Comparison of ENCODE assay signal across 21 cellular contexts in the genomic region with DNA sequence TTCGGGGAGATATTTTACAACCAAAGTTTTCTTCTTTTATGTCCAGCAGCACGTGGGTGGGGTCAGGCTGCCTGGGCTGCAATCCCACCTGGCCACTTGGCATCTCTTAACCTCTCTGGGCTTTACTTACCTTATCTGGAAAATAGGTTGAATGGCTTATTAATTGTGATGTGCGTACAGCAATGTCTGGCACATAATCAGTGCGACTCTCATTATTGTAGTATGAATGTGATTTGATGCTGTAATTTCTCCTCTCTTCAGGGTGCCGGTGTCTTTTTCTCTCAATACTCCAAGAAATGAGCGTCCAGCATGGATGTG. TPM values are rescaled to one million over a fixed set of nuclear protein-coding genes. Genes with fewer than 3 reads are reported as not detected.
DNase-seq lines count a peak whose midpoint lies in the region; ATAC-seq, FAIRE-seq and TF ChIP-seq lines count a peak whose summit lies in the region.
"Had no signal": no experiment of that assay in that cellular context is flagged by ENCODE, and none has a peak within 500 bp of the region (broad histone marks: within the 10 kb centered on the region; RNA-seq: fewer than 3 reads in every experiment).

No MANE protein-coding gene starts in this region.

- intact Hi-C loops in activated CD8-positive, alpha-beta T cell treated with anti-CD3 and anti-CD28 coated beads for 36 hours (cut with micrococcal nuclease), result loop anchor here (5.0 kb wide), 1 partner anchor 36 kb away; no protein-coding TSS in a partner anchor
- intact Hi-C loops in HepG2 (cut with micrococcal nuclease; ENCODE audit: unreplicated experiment), result loop anchor here (10.0 kb wide), 1 partner anchor 553 kb away; no protein-coding TSS in a partner anchor

- H3K9me3 ChIP-seq in HepG2 (ENCODE audit: low read length) (no peaks in the 10 kb centered on the region), tibial nerve (no peaks in the 10 kb centered on the region)
- H3K9me3 ChIP-seq: prostate gland, transverse colon had no signal

- no peak for ATAC-seq in activated CD8-positive, alpha-beta T cell treated with anti-CD3 and anti-CD28 coated beads for 36 hours
- no peak for ATAC-seq in HepG2
- ATAC-seq in stimulated activated naive CD8-positive, alpha-beta T cell treated with anti-CD3 and anti-CD28 coated beads, Interleukin-15, amount 100 ng/mL, for 72 hours, result no peak
- ATAC-seq: PC-3 had no signal

- H3K4me1 ChIP-seq in HepG2 (ENCODE audit: insufficient read depth, low read length) (peaks cover 14% of the 10 kb centered on the region), tibial nerve (no peaks in the 10 kb centered on the region)
- H3K4me1 ChIP-seq: prostate gland, transverse colon had no signal

- POLR2A ChIA-PET in activated CD8-positive, alpha-beta T cell treated with anti-CD3 and anti-CD28 coated beads for 36 hours (lab: Charles Lee), result interaction anchor here (1.5 to 1.7 kb wide), 3 partner anchors 10 to 47 kb away, joined by 3 to 7 read pairs (median 5); a partner anchor contains a TSS
- POLR2A ChIA-PET in HepG2 (lab: Yijun Ruan, JAX), result no interaction called here

- no peak overlapping the region for H2AFZ ChIP-seq in HepG2 (ENCODE audit: low read length)

- no peak for TF ChIP-seq CTCF in activated CD8-positive, alpha-beta T cell treated with anti-CD3 and anti-CD28 coated beads for 36 hours (IDR thresholded peaks at IDR 0.05)
- no peak for TF ChIP-seq CTCF in HepG2 (CRISPR knock-in tag; IDR thresholded peaks at IDR 0.05)
- no peak for TF ChIP-seq CTCF in tibial nerve (IDR thresholded peaks at IDR 0.05)

- TF ChIP-seq EP300 in HepG2 (IDR thresholded peaks at IDR 0.05; ENCODE audit: low read depth in 2 of 2, low read length in 2 of 2) (no peak), HepG2 (CRISPR knock-in tag; IDR thresholded peaks at IDR 0.05; ENCODE audit: borderline replicate concordance) (no peak), tibial nerve (IDR thresholded peaks at IDR 0.05) (no peak)

- no peak for TF ChIP-seq RAD21 in HepG2 (CRISPR knock-in tag; IDR thresholded peaks at IDR 0.05)

- no peak overlapping the region for H3K4me2 ChIP-seq in HepG2 (ENCODE audit: low read depth, low read length)

- WGBS in HepG2 (ENCODE audit: low lambda C conversion rate), result 54% methylated on average over 6 of the region's 6 CpGs
- 75 to 80% methylated on average over 6 of the region's 6 CpGs for WGBS in tibial nerve, 2 donors

- H3K27ac Mint-ChIP-seq in activated naive CD4-positive, alpha-beta T cell treated with anti-CD3 and anti-CD28 coated beads, Interleukin-2, amount 50 U/mL, for 24 hours, result peak overlapping the region; percentile 90
- H3K27ac Mint-ChIP-seq in activated CD8-positive, alpha-beta T cell treated with anti-CD3 and anti-CD28 coated beads for 36 hours, result peak overlapping the region; percentile 79
- peak overlapping the region; percentile 8 to 61 for H3K27ac Mint-ChIP-seq in stimulated activated naive CD8-positive, alpha-beta T cell treated with anti-CD3 and anti-CD28 coated beads, Interleukin-15, amount 100 ng/mL, for 72 hours
- H3K27ac Mint-ChIP-seq: activated naive CD4-positive, alpha-beta T cell treated with anti-CD3 and anti-CD28 coated beads for 36 hours had no signal

- no peak overlapping the region for H3K27ac ChIP-seq in HepG2 (ENCODE audit: extremely low read length, insufficient read depth, low read length)
- no peak overlapping the region for H3K27ac ChIP-seq in tibial nerve
- H3K27ac ChIP-seq: prostate gland, transverse colon, WERI-Rb-1 had no signal

- peak overlapping the region; percentile 73 for H3K4me3 Mint-ChIP-seq in activated naive CD4-positive, alpha-beta T cell treated with anti-CD3 and anti-CD28 coated beads, Interleukin-2, amount 50 U/mL, for 24 hours
- no peak overlapping the region for H3K4me3 Mint-ChIP-seq in activated CD8-positive, alpha-beta T cell treated with anti-CD3 and anti-CD28 coated beads for 36 hours
- peak overlapping the region; percentile 48 to 92 for H3K4me3 Mint-ChIP-seq in stimulated activated naive CD8-positive, alpha-beta T cell treated with anti-CD3 and anti-CD28 coated beads, Interleukin-15, amount 100 ng/mL, for 72 hours

- peaks cover 54% of the 10 kb centered on the region for H3K4me1 Mint-ChIP-seq in activated naive CD4-positive, alpha-beta T cell treated with anti-CD3 and anti-CD28 coated beads, Interleukin-2, amount 50 U/mL, for 24 hours
- peaks cover 42% of the 10 kb centered on the region for H3K4me1 Mint-ChIP-seq in activated CD8-positive, alpha-beta T cell treated with anti-CD3 and anti-CD28 coated beads for 36 hours (ENCODE audit: low read depth)
- H3K4me1 Mint-ChIP-seq in stimulated activated naive CD8-positive, alpha-beta T cell treated with anti-CD3 and anti-CD28 coated beads, Interleukin-15, amount 100 ng/mL, for 72 hours, result peaks cover 60% of the 10 kb centered on the region

- H3K36me3 Mint-ChIP-seq in activated naive CD4-positive, alpha-beta T cell treated with anti-CD3 and anti-CD28 coated beads, Interleukin-2, amount 50 U/mL, for 24 hours, result peaks cover 2% of the 10 kb centered on the region
- peaks cover 29% of the 10 kb centered on the region for H3K36me3 Mint-ChIP-seq in activated CD8-positive, alpha-beta T cell treated with anti-CD3 and anti-CD28 coated beads for 36 hours (ENCODE audit: low read depth)

- in situ Hi-C loops in HepG2 (cut with HindIII; ENCODE audit: extremely low pct_ligation_motif_present, low pct_unique_long_range_greater_than_20kb), result no loop called here

- H3K27me3 ChIP-seq in HepG2 (ENCODE audit: control insufficient read depth in 1 of 2, insufficient read depth in 2 of 2, low read length in 2 of 2), result peaks cover 4 to 30% of the 10 kb centered on the region in 2 experiments; a peak in 4 of 5 replicates
- no peaks in the 10 kb centered on the region for H3K27me3 ChIP-seq in tibial nerve
- H3K27me3 ChIP-seq: transverse colon had no signal

- DNase-seq in activated naive CD4-positive, alpha-beta T cell treated with Interleukin-2 at 50 U/mL for 16 hours, result no peak
- no peak for DNase-seq in activated CD8-positive, alpha-beta T cell treated with anti-CD3 and anti-CD28 coated beads for 36 hours
- DNase-seq in HepG2 (ENCODE audit: low spot score), result no peak
- no peak for DNase-seq in stimulated activated naive CD8-positive, alpha-beta T cell treated with anti-CD3 and anti-CD28 coated beads, Interleukin-15, amount 100 ng/mL, for 72 hours
- no peak for DNase-seq in NCI-H1105 (lab: John Stamatoyannopoulos, UW)
- no peak for DNase-seq in HPDE6-E6E7 (ENCODE audit: extremely low spot score)
- no peak for DNase-seq in tibial nerve (ENCODE audit: low spot score in 2 of 2)
- DNase-seq: activated naive CD4-positive, alpha-beta T cell treated with anti-CD3 and anti-CD28 coated beads for 36 hours; Kasumi-1; kidney glomerular epithelial cell; NCI-H2029; NCI-H446; SIG-M5; stimulated activated naive CD4-positive, alpha-beta T cell treated with Interleukin-2 at 50 U/mL for 16 hours; transverse colon; WERI-Rb-1 had no signal

- FAIRE-seq in HepG2 (lab: Jason Lieb, UNC), result no peak
- FAIRE-seq: H1 had no signal

- H4K20me1 ChIP-seq in HepG2 (ENCODE audit: insufficient read depth, low read length), result no peaks in the 10 kb centered on the region

- H3K4me3 ChIP-seq in HepG2 (replicated peaks in 1 of 3; ENCODE audit: insufficient read depth in 1 of 3, low read depth in 2 of 3, low read length in 3 of 3), result no peak overlapping the region
- H3K4me3 ChIP-seq in tibial nerve, result no peak overlapping the region
- H3K4me3 ChIP-seq: prostate gland, transverse colon had no signal

- H3K36me3 ChIP-seq in HepG2 (replicated peaks in 1 of 2; ENCODE audit: control insufficient read depth in 1 of 2, insufficient read depth in 2 of 2, low read length in 2 of 2) (no peaks in the 10 kb centered on the region), tibial nerve (no peaks in the 10 kb centered on the region)
- H3K36me3 ChIP-seq: prostate gland, transverse colon, WERI-Rb-1 had no signal

- no peaks in the 10 kb centered on the region for H3K9me3 Mint-ChIP-seq in activated naive CD4-positive, alpha-beta T cell treated with anti-CD3 and anti-CD28 coated beads, Interleukin-2, amount 50 U/mL, for 24 hours
- peaks cover 2% of the 10 kb centered on the region for H3K9me3 Mint-ChIP-seq in activated CD8-positive, alpha-beta T cell treated with anti-CD3 and anti-CD28 coated beads for 36 hours
- no peaks in the 10 kb centered on the region for H3K9me3 Mint-ChIP-seq in stimulated activated naive CD8-positive, alpha-beta T cell treated with anti-CD3 and anti-CD28 coated beads, Interleukin-15, amount 100 ng/mL, for 72 hours
- H3K9me3 Mint-ChIP-seq: activated naive CD4-positive, alpha-beta T cell treated with anti-CD3 and anti-CD28 coated beads for 36 hours had no signal

- H3K27me3 Mint-ChIP-seq in activated naive CD4-positive, alpha-beta T cell treated with anti-CD3 and anti-CD28 coated beads, Interleukin-2, amount 50 U/mL, for 24 hours, result no peaks in the 10 kb centered on the region
- H3K27me3 Mint-ChIP-seq in activated CD8-positive, alpha-beta T cell treated with anti-CD3 and anti-CD28 coated beads for 36 hours, result no peaks in the 10 kb centered on the region
- no peaks in the 10 kb centered on the region for H3K27me3 Mint-ChIP-seq in stimulated activated naive CD8-positive, alpha-beta T cell treated with anti-CD3 and anti-CD28 coated beads, Interleukin-15, amount 100 ng/mL, for 72 hours

- H3K9ac ChIP-seq in HepG2 (ENCODE audit: insufficient read depth, low read depth, low read length), result no peak overlapping the region

- H3K79me2 ChIP-seq in HepG2 (ENCODE audit: insufficient read depth, low read length), result no peaks in the 10 kb centered on the region

- no peak for TF ChIP-seq POLR2A in HepG2 (IDR thresholded peaks at IDR 0.05; ENCODE audit: insufficient read depth in 1 of 2, low read depth in 2 of 2, low read length in 2 of 2)
- TF ChIP-seq POLR2A in tibial nerve (IDR thresholded peaks at IDR 0.05), result no peak

- CTCF ChIA-PET in activated CD8-positive, alpha-beta T cell treated with anti-CD3 and anti-CD28 coated beads for 36 hours (lab: Charles Lee), result interaction anchor here (0.9 to 11.8 kb wide), 7 partner anchors 13 to 120 kb away, joined by 3 to 154 read pairs (median 19); a partner anchor contains a TSS
- CTCF ChIA-PET in HepG2 (lab: Yijun Ruan, JAX; ENCODE audit: low intra/inter-chr PET ratio, low total read pairs), result no interaction called here

- BruUV-seq in HepG2 (replicated peaks; lab: Mats Ljungman, UMichigan), result no TSS peak

RNA-seq across cellular contexts. Expression of a gene that starts 2.0 kb away (rescaled TPM):
- total RNA-seq in activated CD8-positive, alpha-beta T cell treated with anti-CD3 and anti-CD28 coated beads for 36 hours, result 100 to 1,000 TPM; 218 TPM
- 0.18 and 0.51 TPM in 2 replicates for total RNA-seq in HepG2 (2016; rRNA removed; fragmentation: Illumina TruSeq; extraction: Trizol)
- not detected in 2 replicates for total RNA-seq in HepG2 (2016; cell fraction: cytosol; rRNA removed; fragmentation: Illumina TruSeq; extraction: Trizol; ENCODE audit: low read depth)
- 0.24 and 0.43 TPM in 2 replicates for total RNA-seq in HepG2 (2016; cell fraction: insoluble cytoplasmic fraction; rRNA removed; fragmentation: Illumina TruSeq; extraction: Trizol)
- total RNA-seq in HepG2 (2016; cell fraction: membrane; rRNA removed; fragmentation: Illumina TruSeq; extraction: Trizol), result not detected in 2 replicates
- 0.28 and 0.31 TPM in 2 replicates for total RNA-seq in HepG2 (2016; cell fraction: nucleus; rRNA removed; fragmentation: Illumina TruSeq; extraction: Trizol)
- 4.0 and 7.1 TPM in 2 replicates for polyA plus RNA-seq in HepG2 (2011; rRNA removed)
- 2.5 and 3.2 TPM in 2 replicates for polyA plus RNA-seq in HepG2 (2011; cell fraction: cytosol; rRNA removed)
- 64.9 and 67.7 TPM in 2 replicates for polyA plus RNA-seq in HepG2 (2011; cell fraction: nucleus; rRNA removed)
- polyA plus RNA-seq in HepG2 (2012), result 2.2 and 3.6 TPM in 2 replicates
- not detected in 2 replicates for polyA plus RNA-seq in HepG2 (2016; cell fraction: cytosol; fragmentation: Illumina TruSeq; extraction: Trizol; ENCODE audit: low read depth)
- 0.27 and 0.57 TPM in 2 replicates for polyA plus RNA-seq in HepG2 (2016; cell fraction: insoluble cytoplasmic fraction; fragmentation: Illumina TruSeq; extraction: Trizol; ENCODE audit: low read depth)
- polyA plus RNA-seq in HepG2 (2016; cell fraction: membrane; fragmentation: Illumina TruSeq; extraction: Trizol; ENCODE audit: low read depth), result not detected in 2 replicates
- 1.00 and 1.1 TPM in 2 replicates for polyA plus RNA-seq in HepG2 (2016; cell fraction: nucleus; fragmentation: Illumina TruSeq; extraction: Trizol; ENCODE audit: insufficient read depth, low read depth)
- 5.3 TPM in 1 of 2 replicates, not detected in the other for polyA minus RNA-seq in HepG2 (2011; rRNA and poly(A)+ RNA removed; ENCODE audit: low replicate concordance)
- polyA minus RNA-seq in HepG2 (2011; cell fraction: cytosol; rRNA and poly(A)+ RNA removed), result 1.5 and 1.6 TPM in 2 replicates
- 5.0 and 5.6 TPM in 2 replicates for polyA minus RNA-seq in HepG2 (2011; cell fraction: nucleus; rRNA and poly(A)+ RNA removed)
- total RNA-seq in tibial nerve, result 10 to 100 TPM in 1 of 4 donors, 1 to 10 TPM in 3; 3.5 to 13.5 (median 5.3) TPM
- total RNA-seq: H1, lung microvascular endothelial cell, PC-3 had no signal

RNA-seq across cellular contexts. Expression of a gene that starts 41.8 kb away (rescaled TPM):
- 10 to 100 TPM in 1 of 2 experiments, 1 to 10 TPM in 1; 6.8 to 11.7 TPM for total RNA-seq in activated CD8-positive, alpha-beta T cell treated with anti-CD3 and anti-CD28 coated beads for 36 hours
- total RNA-seq in HepG2 (2016; rRNA removed; fragmentation: Illumina TruSeq; extraction: Trizol), result 1.5 and 4.9 TPM in 2 replicates
- total RNA-seq in HepG2 (2016; cell fraction: cytosol; rRNA removed; fragmentation: Illumina TruSeq; extraction: Trizol; ENCODE audit: low read depth), result 1.7 and 3.6 TPM in 2 replicates
- total RNA-seq in HepG2 (2016; cell fraction: insoluble cytoplasmic fraction; rRNA removed; fragmentation: Illumina TruSeq; extraction: Trizol), result 1.2 and 6.7 TPM in 2 replicates
- 2.5 and 2.8 TPM in 2 replicates for total RNA-seq in HepG2 (2016; cell fraction: membrane; rRNA removed; fragmentation: Illumina TruSeq; extraction: Trizol)
- 9.5 and 13.0 TPM in 2 replicates for total RNA-seq in HepG2 (2016; cell fraction: nucleus; rRNA removed; fragmentation: Illumina TruSeq; extraction: Trizol)
- 5.0 and 9.4 TPM in 2 replicates for polyA plus RNA-seq in HepG2 (2011; rRNA removed)
- polyA plus RNA-seq in HepG2 (2011; cell fraction: cytosol; rRNA removed), result 0.79 and 0.97 TPM in 2 replicates
- 23.3 and 26.6 TPM in 2 replicates for polyA plus RNA-seq in HepG2 (2011; cell fraction: nucleus; rRNA removed)
- 4.1 TPM in 2 replicates for polyA plus RNA-seq in HepG2 (2012)
- 1.4 and 1.6 TPM in 2 replicates for polyA plus RNA-seq in HepG2 (2016; cell fraction: cytosol; fragmentation: Illumina TruSeq; extraction: Trizol; ENCODE audit: low read depth)
- polyA plus RNA-seq in HepG2 (2016; cell fraction: insoluble cytoplasmic fraction; fragmentation: Illumina TruSeq; extraction: Trizol; ENCODE audit: low read depth), result 0.93 and 1.3 TPM in 2 replicates
- 1.4 and 2.0 TPM in 2 replicates for polyA plus RNA-seq in HepG2 (2016; cell fraction: membrane; fragmentation: Illumina TruSeq; extraction: Trizol; ENCODE audit: low read depth)
- 22.0 and 25.3 TPM in 2 replicates for polyA plus RNA-seq in HepG2 (2016; cell fraction: nucleus; fragmentation: Illumina TruSeq; extraction: Trizol; ENCODE audit: insufficient read depth, low read depth)
- 3.2 and 12.3 TPM in 2 replicates for polyA minus RNA-seq in HepG2 (2011; rRNA and poly(A)+ RNA removed; ENCODE audit: low replicate concordance)
- 0.62 and 0.89 TPM in 2 replicates for polyA minus RNA-seq in HepG2 (2011; cell fraction: cytosol; rRNA and poly(A)+ RNA removed)
- 23.7 and 26.4 TPM in 2 replicates for polyA minus RNA-seq in HepG2 (2011; cell fraction: nucleus; rRNA and poly(A)+ RNA removed)
- 10 to 100 TPM in 2 of 4 donors, 1 to 10 TPM in 2; 4.5 to 65.1 (median 11.6) TPM for total RNA-seq in tibial nerve

RNA-seq across cellular contexts. Expression of a gene that starts 47.5 kb away (rescaled TPM):
- 100 to 1,000 TPM; 143 to 150 TPM for total RNA-seq in activated CD8-positive, alpha-beta T cell treated with anti-CD3 and anti-CD28 coated beads for 36 hours
- 59.9 and 76.7 TPM in 2 replicates for total RNA-seq in HepG2 (2016; rRNA removed; fragmentation: Illumina TruSeq; extraction: Trizol)
- 70.2 and 78.4 TPM in 2 replicates for total RNA-seq in HepG2 (2016; cell fraction: cytosol; rRNA removed; fragmentation: Illumina TruSeq; extraction: Trizol; ENCODE audit: low read depth)
- total RNA-seq in HepG2 (2016; cell fraction: insoluble cytoplasmic fraction; rRNA removed; fragmentation: Illumina TruSeq; extraction: Trizol), result 55.1 and 78.5 TPM in 2 replicates
- 130 and 146 TPM in 2 replicates for total RNA-seq in HepG2 (2016; cell fraction: membrane; rRNA removed; fragmentation: Illumina TruSeq; extraction: Trizol)
- 55.2 and 70.0 TPM in 2 replicates for total RNA-seq in HepG2 (2016; cell fraction: nucleus; rRNA removed; fragmentation: Illumina TruSeq; extraction: Trizol)
- 61.7 and 77.6 TPM in 2 replicates for polyA plus RNA-seq in HepG2 (2011; rRNA removed)
- 55.9 and 77.2 TPM in 2 replicates for polyA plus RNA-seq in HepG2 (2011; cell fraction: cytosol; rRNA removed)
- 251 and 257 TPM in 2 replicates for polyA plus RNA-seq in HepG2 (2011; cell fraction: nucleus; rRNA removed)
- 53.7 and 58.6 TPM in 2 replicates for polyA plus RNA-seq in HepG2 (2012)
- 74.0 and 88.4 TPM in 2 replicates for polyA plus RNA-seq in HepG2 (2016; cell fraction: cytosol; fragmentation: Illumina TruSeq; extraction: Trizol; ENCODE audit: low read depth)
- 55.8 and 66.7 TPM in 2 replicates for polyA plus RNA-seq in HepG2 (2016; cell fraction: insoluble cytoplasmic fraction; fragmentation: Illumina TruSeq; extraction: Trizol; ENCODE audit: low read depth)
- polyA plus RNA-seq in HepG2 (2016; cell fraction: membrane; fragmentation: Illumina TruSeq; extraction: Trizol; ENCODE audit: low read depth), result 105 and 114 TPM in 2 replicates
- 103 and 116 TPM in 2 replicates for polyA plus RNA-seq in HepG2 (2016; cell fraction: nucleus; fragmentation: Illumina TruSeq; extraction: Trizol; ENCODE audit: insufficient read depth, low read depth)
- polyA minus RNA-seq in HepG2 (2011; rRNA and poly(A)+ RNA removed; ENCODE audit: low replicate concordance), result 87.1 and 132 TPM in 2 replicates
- 28.5 and 31.1 TPM in 2 replicates for polyA minus RNA-seq in HepG2 (2011; cell fraction: cytosol; rRNA and poly(A)+ RNA removed)
- polyA minus RNA-seq in HepG2 (2011; cell fraction: nucleus; rRNA and poly(A)+ RNA removed), result 72.0 and 76.6 TPM in 2 replicates
- 100 to 1,000 TPM in 1 of 4 donors, 10 to 100 TPM in 3; 65.1 to 109 (median 85.5) TPM for total RNA-seq in tibial nerve

Comparison
In these comparisons a context has a peak if more than half of its experiments do, and no peak if none do; other contexts are left out.
1. H3K27ac Mint-ChIP-seq: peak in every context shown above with its lines; median percentile 90 in activated naive CD4-positive, alpha-beta T cell treated with anti-CD3 and anti-CD28 coated beads, Interleukin-2, amount 50 U/mL, for 24 hours; 79 in activated CD8-positive, alpha-beta T cell treated with anti-CD3 and anti-CD28 coated beads for 36 hours; 34 in stimulated activated naive CD8-positive, alpha-beta T cell treated with anti-CD3 and anti-CD28 coated beads, Interleukin-15, amount 100 ng/mL, for 72 hours.
2. RNA of a gene that starts 2.0 kb away (total RNA-seq): 218 TPM in activated CD8-positive, alpha-beta T cell treated with anti-CD3 and anti-CD28 coated beads for 36 hours; 3.5 to 13.5 TPM in tibial nerve and 0.18 to 0.51 TPM in HepG2; every median in the first group is over 10 times any median in the second.